31 cellular contexts compared by ENCODE assay signal in the genomic region with DNA sequence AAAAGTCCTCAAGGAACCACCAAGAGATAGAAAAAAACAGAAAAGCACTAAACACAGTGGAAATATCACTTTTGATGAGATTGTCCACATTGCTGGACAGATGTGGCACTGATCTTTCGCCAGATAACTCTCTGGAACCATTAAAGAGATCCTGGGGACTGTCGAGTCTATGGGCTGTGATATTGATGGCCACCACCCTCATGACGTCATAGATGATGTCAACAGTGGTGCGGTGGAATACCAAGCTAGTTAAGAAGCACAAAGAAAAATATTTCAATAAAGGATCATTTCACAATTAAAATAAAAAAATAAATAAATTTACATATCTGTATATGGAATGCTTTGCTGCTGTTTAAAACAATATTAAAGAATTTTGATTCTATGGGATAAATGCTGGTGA. TPM values are rescaled to one million over a fixed set of nuclear protein-coding genes. Genes with fewer than 3 reads are reported as not detected.
DNase-seq lines count a peak whose midpoint lies in the region; ATAC-seq, FAIRE-seq and TF ChIP-seq lines count a peak whose summit lies in the region.
"Had no signal": no experiment of that assay in that cellular context is flagged by ENCODE, and none has a peak within 500 bp of the region (broad histone marks: within the 10 kb centered on the region; RNA-seq: fewer than 3 reads in every experiment).

No MANE protein-coding gene starts in this region.

- H3K79me2 ChIP-seq in HepG2 (ENCODE audit: insufficient read depth, low read length) = no peaks in the 10 kb centered on the region
- H3K79me2 ChIP-seq in K562 (ENCODE audit: control insufficient read depth, insufficient read depth, low read length) = no peaks in the 10 kb centered on the region

- POLR2A ChIA-PET in HepG2 (lab: Yijun Ruan, JAX) (no interaction called here), K562 (lab: Yijun Ruan, JAX) (no interaction called here)

- BruUV-seq in HepG2 (replicated peaks; lab: Mats Ljungman, UMichigan) = no TSS peak
- no TSS peak for BruUV-seq in K562 (replicated peaks; lab: Mats Ljungman, UMichigan)

- H3K27me3 ChIP-seq in HepG2 (ENCODE audit: control insufficient read depth in 1 of 2, insufficient read depth in 2 of 2, low read length in 2 of 2) (no peaks in the 10 kb centered on the region; a peak in 2 of 5 replicates), right lobe of liver (no peaks in the 10 kb centered on the region), K562 (ENCODE audit: control insufficient read depth in 2 of 2, insufficient read depth in 2 of 2, low read length in 2 of 2) (no peaks in the 10 kb centered on the region)
- H3K27me3 ChIP-seq: BE2C; BLaER1; BLaER1 treated with 17β-estradiol and CSF1 and Interleukin-3, amounts not matched to agents 10 nM and 100 nM had no signal

- H4K20me1 ChIP-seq in HepG2 (ENCODE audit: insufficient read depth, low read length) = no peaks in the 10 kb centered on the region
- no peaks in the 10 kb centered on the region for H4K20me1 ChIP-seq in K562 (replicated peaks; ENCODE audit: control insufficient read depth, insufficient read depth, low read length)
- H4K20me1 ChIP-seq: BLaER1; BLaER1 treated with 17β-estradiol and CSF1 and Interleukin-3, amounts not matched to agents 10 nM and 100 nM had no signal

- TF ChIP-seq POLR2A in HepG2 (IDR thresholded peaks at IDR 0.05; ENCODE audit: insufficient read depth in 1 of 2, low read depth in 2 of 2, low read length in 2 of 2) (no peak), right lobe of liver (IDR thresholded peaks at IDR 0.05) (no peak), K562 (conservative IDR thresholded peaks at IDR 0.05) (no peak)

- H3K27ac ChIP-seq in HepG2 (ENCODE audit: extremely low read length, insufficient read depth, low read length) = no peak overlapping the region
- no peak overlapping the region for H3K27ac ChIP-seq in right lobe of liver
- no peak overlapping the region for H3K27ac ChIP-seq in K562 (ENCODE audit: extremely low read depth, low read depth, low read length)
- H3K27ac ChIP-seq: 22Rv1; A549; BLaER1; BLaER1 treated with 17β-estradiol and CSF1 and Interleukin-3, amounts not matched to agents 10 nM and 100 nM; C4-2B had no signal

- TF ChIP-seq EP300 in HepG2 (IDR thresholded peaks at IDR 0.05; ENCODE audit: low read depth in 2 of 2, low read length in 2 of 2) (no peak), HepG2 (CRISPR knock-in tag; IDR thresholded peaks at IDR 0.05; ENCODE audit: borderline replicate concordance) (no peak), K562 (IDR thresholded peaks at IDR 0.05; ENCODE audit: low read length) (no peak)

- H3K4me2 ChIP-seq in HepG2 (ENCODE audit: low read depth, low read length) = no peak overlapping the region
- H3K4me2 ChIP-seq in K562 (ENCODE audit: insufficient read depth, low read length) = no peak overlapping the region
- H3K4me2 ChIP-seq: A549; BLaER1; BLaER1 treated with 17β-estradiol and CSF1 and Interleukin-3, amounts not matched to agents 10 nM and 100 nM had no signal

- FAIRE-seq in HepG2 (lab: Jason Lieb, UNC) (no peak), K562 (lab: Jason Lieb, UNC) (no peak)
- FAIRE-seq: A204.1, A549, D721Med had no signal

- H3K9ac ChIP-seq in HepG2 (ENCODE audit: insufficient read depth, low read depth, low read length) (no peak overlapping the region), K562 (ENCODE audit: insufficient read depth in 1 of 2, low read depth in 2 of 2, low read length in 2 of 2) (no peak overlapping the region)
- H3K9ac ChIP-seq: BLaER1; BLaER1 treated with 17β-estradiol and CSF1 and Interleukin-3, amounts not matched to agents 10 nM and 100 nM had no signal

- no peaks in the 10 kb centered on the region for H3K9me3 ChIP-seq in HepG2 (ENCODE audit: low read length)
- no peaks in the 10 kb centered on the region for H3K9me3 ChIP-seq in right lobe of liver
- H3K9me3 ChIP-seq in K562 (replicated peaks; ENCODE audit: control insufficient read depth, insufficient read depth, low read depth, low read length) = no peaks in the 10 kb centered on the region
- H3K9me3 ChIP-seq: A549, BE2C, BLaER1, Caco-2 had no signal

- H3K9me1 ChIP-seq in K562 (ENCODE audit: control insufficient read depth, insufficient read depth, low read length) = no peaks in the 10 kb centered on the region

- TF ChIP-seq RAD21 in HepG2 (CRISPR knock-in tag; IDR thresholded peaks at IDR 0.05) = no peak
- TF ChIP-seq RAD21 in K562 (CRISPR knock-in tag; conservative IDR thresholded peaks at IDR 0.05 in 1 of 2, IDR thresholded peaks at IDR 0.05 in 1 of 2) = no peak

- H3K4me3 ChIP-seq in HepG2 (replicated peaks in 1 of 3; ENCODE audit: insufficient read depth in 1 of 3, low read depth in 2 of 3, low read length in 3 of 3) (no peak overlapping the region), right lobe of liver (no peak overlapping the region), K562 (no peak overlapping the region)
- H3K4me3 ChIP-seq: A549; BLaER1; BLaER1 treated with 17β-estradiol and CSF1 and Interleukin-3, amounts not matched to agents 10 nM and 100 nM had no signal

- 7% methylated on average over 4 of the region's 4 CpGs for WGBS in HepG2 (ENCODE audit: low lambda C conversion rate)
- 67% methylated on average over 4 of the region's 4 CpGs for WGBS in right lobe of liver (ENCODE audit: insufficient coverage, low coverage, low lambda C conversion rate, missing lambda C conversion rate)
- 0% methylated on average over 4 of the region's 4 CpGs for WGBS in K562 (ENCODE audit: insufficient coverage, low coverage, missing lambda C conversion rate)

- in situ Hi-C loops in HepG2 (cut with HindIII; ENCODE audit: extremely low pct_ligation_motif_present, low pct_unique_long_range_greater_than_20kb) (no loop called here), K562 (cut with MboI) (no loop called here)

- intact Hi-C loops in HepG2 (cut with micrococcal nuclease; ENCODE audit: unreplicated experiment) (no loop called here), right lobe of liver (cut with DNase I) (no loop called here), K562 (cut with micrococcal nuclease) (no loop called here)

- H2AFZ ChIP-seq in HepG2 (ENCODE audit: low read length) (no peak overlapping the region), K562 (ENCODE audit: low read depth, low read length) (no peak overlapping the region)

- TF ChIP-seq CTCF in HepG2 (CRISPR knock-in tag; IDR thresholded peaks at IDR 0.05) (no peak), right lobe of liver (IDR thresholded peaks at IDR 0.05) (no peak), K562 (IDR thresholded peaks at IDR 0.05 in 2 of 3, conservative IDR thresholded peaks at IDR 0.05 in 1 of 3; ENCODE audit: insufficient read depth in 2 of 3, low read depth in 1 of 3, low read length in 3 of 3) (no peak)

- H3K4me1 ChIP-seq in HepG2 (ENCODE audit: insufficient read depth, low read length) (no peaks in the 10 kb centered on the region), right lobe of liver (no peaks in the 10 kb centered on the region), K562 (replicated peaks in 1 of 2; ENCODE audit: control insufficient read depth in 2 of 2, insufficient read depth in 2 of 2, low read length in 2 of 2) (peaks cover 0 to 3% of the 10 kb centered on the region in 2 experiments; a peak in 1 of 5 replicates)
- H3K4me1 ChIP-seq: A549; BE2C; BLaER1; BLaER1 treated with 17β-estradiol and CSF1 and Interleukin-3, amounts not matched to agents 10 nM and 100 nM had no signal

- H3K36me3 ChIP-seq in HepG2 (replicated peaks in 1 of 2; ENCODE audit: control insufficient read depth in 1 of 2, insufficient read depth in 2 of 2, low read length in 2 of 2) (no peaks in the 10 kb centered on the region), right lobe of liver (no peaks in the 10 kb centered on the region), K562 (ENCODE audit: control insufficient read depth, insufficient read depth, low read length) (no peaks in the 10 kb centered on the region)
- H3K36me3 ChIP-seq: BE2C; BLaER1; BLaER1 treated with 17β-estradiol and CSF1 and Interleukin-3, amounts not matched to agents 10 nM and 100 nM had no signal

- no peak for ATAC-seq in HepG2
- no peak for ATAC-seq in right lobe of liver
- ATAC-seq in K562 = no peak
- no peak for ATAC-seq in HG02840 (IDR thresholded peaks at IDR 0.05; ENCODE audit: low FRiP score, unreplicated experiment)
- ATAC-seq: A549; CD8-positive, alpha-beta T cell had no signal

- DNase-seq in HepG2 (ENCODE audit: low spot score) (no peak), right lobe of liver (no peak), K562 (ENCODE audit: extremely low read depth in 1 of 4, low spot score in 3 of 4) (no peak)
- DNase-seq: 8988T; ACHN; AML-193; BE2C; C1 segment of cervical spinal cord; Caco-2; Calu3; CD4-positive, alpha-beta memory T cell; CD4-positive, alpha-beta T cell; CD4-positive, CD25-positive, alpha-beta regulatory T cell; CD8-positive, alpha-beta memory T cell; CD8-positive, alpha-beta T cell; COR-L47; DMS 273 treated with DMSO at 0.1 percent for 48 hours; DMS153; DMS53; DMS79; DMS79 treated with DMSO at 0.1 percent for 48 hours; DND-41; EL had no signal

- CTCF ChIA-PET in HepG2 (lab: Yijun Ruan, JAX; ENCODE audit: low intra/inter-chr PET ratio, low total read pairs) (no interaction called here), K562 (lab: Yijun Ruan, JAX; ENCODE audit: low intra/inter-chr PET ratio) (no interaction called here)

RNA-seq across cellular contexts. Expression of a gene that starts 45.5 kb away (rescaled TPM):
- total RNA-seq in HepG2 (2016; rRNA removed; fragmentation: Illumina TruSeq; extraction: Trizol) (15.4 and 21.7 TPM in 2 replicates), right lobe of liver (10 to 100 TPM; 10.3 to 19.3 (median 14.2) TPM), K562 (2014; rRNA removed) (11.4 and 11.6 TPM in 2 replicates), K562 (2014; rRNA removed; fragmentation: Illumina TruSeq; extraction: Trizol) (25.9 and 32.6 TPM in 2 replicates), K562 (2015; rRNA removed; fragmentation: Illumina TruSeq; extraction: Trizol) (21.7 and 23.0 TPM in 2 replicates), K562 (2021) (21.6 and 23.8 TPM in 2 replicates)
- 3.4 and 5.8 TPM in 2 replicates for total RNA-seq in HepG2 (2016; cell fraction: cytosol; rRNA removed; fragmentation: Illumina TruSeq; extraction: Trizol; ENCODE audit: low read depth)
- 14.6 and 19.6 TPM in 2 replicates for total RNA-seq in HepG2 (2016; cell fraction: insoluble cytoplasmic fraction; rRNA removed; fragmentation: Illumina TruSeq; extraction: Trizol)
- total RNA-seq in HepG2 (2016; cell fraction: membrane; rRNA removed; fragmentation: Illumina TruSeq; extraction: Trizol) = 7.0 and 8.7 TPM in 2 replicates
- 22.2 and 25.8 TPM in 2 replicates for total RNA-seq in HepG2 (2016; cell fraction: nucleus; rRNA removed; fragmentation: Illumina TruSeq; extraction: Trizol)
- polyA plus RNA-seq in HepG2 (2011; rRNA removed) (9.8 and 11.4 TPM in 2 replicates), K562 (2011; rRNA removed) (28.5 and 38.1 TPM in 2 replicates), K562 (2014; fragmentation: Illumina TruSeq; extraction: Trizol) (27.4 and 37.4 TPM in 2 replicates), K562 (2014; fragmentation: Nextera tagmentation; extraction: Ambion mirVana) (10 to 100 TPM; 37.8 to 42.7 TPM), K562 (2014; rRNA removed) (13.1 and 16.4 TPM in 2 replicates)
- 3.4 and 5.6 TPM in 2 replicates for polyA plus RNA-seq in HepG2 (2011; cell fraction: cytosol; rRNA removed)
- polyA plus RNA-seq in HepG2 (2011; cell fraction: nucleus; rRNA removed) = 3.6 and 8.6 TPM in 2 replicates
- polyA plus RNA-seq in HepG2 (2012) = 7.5 and 10.8 TPM in 2 replicates
- polyA plus RNA-seq in HepG2 (2016; cell fraction: cytosol; fragmentation: Illumina TruSeq; extraction: Trizol; ENCODE audit: low read depth) = 2.1 and 4.0 TPM in 2 replicates
- 21.9 and 27.8 TPM in 2 replicates for polyA plus RNA-seq in HepG2 (2016; cell fraction: insoluble cytoplasmic fraction; fragmentation: Illumina TruSeq; extraction: Trizol; ENCODE audit: low read depth)
- 3.0 and 3.5 TPM in 2 replicates for polyA plus RNA-seq in HepG2 (2016; cell fraction: membrane; fragmentation: Illumina TruSeq; extraction: Trizol; ENCODE audit: low read depth)
- 25.4 and 27.7 TPM in 2 replicates for polyA plus RNA-seq in HepG2 (2016; cell fraction: nucleus; fragmentation: Illumina TruSeq; extraction: Trizol; ENCODE audit: insufficient read depth, low read depth)
- polyA minus RNA-seq in HepG2 (2011; rRNA and poly(A)+ RNA removed; ENCODE audit: low replicate concordance) = 2.3 and 7.7 TPM in 2 replicates
- 3.9 and 6.4 TPM in 2 replicates for polyA minus RNA-seq in HepG2 (2011; cell fraction: cytosol; rRNA and poly(A)+ RNA removed)
- 23.8 and 28.6 TPM in 2 replicates for polyA minus RNA-seq in HepG2 (2011; cell fraction: nucleus; rRNA and poly(A)+ RNA removed)
- total RNA-seq in K562 (2011; cell fraction: chromatin; rRNA removed; ENCODE audit: low replicate concordance) = 21.2 and 62.0 TPM in 2 replicates
- 8.0 and 10.8 TPM in 2 replicates for total RNA-seq in K562 (2011; cell fraction: nucleolus; rRNA removed)
- 25.5 and 34.0 TPM in 2 replicates for total RNA-seq in K562 (2011; cell fraction: nucleoplasm; rRNA removed)
- polyA plus RNA-seq in K562 (2011; cell fraction: cytosol; rRNA removed) = 3.9 and 10.5 TPM in 2 replicates
- 10.4 and 18.5 TPM in 2 replicates for polyA plus RNA-seq in K562 (2011; cell fraction: nucleus; rRNA removed)
- 17.9 and 30.3 TPM in 2 replicates for polyA plus RNA-seq in K562 (2012)
- 29.2 and 36.0 TPM in 2 replicates for polyA minus RNA-seq in K562 (2011; rRNA and poly(A)+ RNA removed)
- 9.1 and 11.8 TPM in 2 replicates for polyA minus RNA-seq in K562 (2011; cell fraction: cytosol; rRNA and poly(A)+ RNA removed)
- polyA minus RNA-seq in K562 (2011; cell fraction: nucleus; rRNA and poly(A)+ RNA removed) = 14.7 and 30.9 TPM in 2 replicates
